1 cellular context compared by ENCODE assay signal in genomic region chr3:156822626-156823260, GRCh38. TPM values are rescaled to one million over a fixed set of nuclear protein-coding genes. Genes with fewer than 3 reads are reported as not detected.
"Had no signal": no experiment of that assay in that cellular context is flagged by ENCODE, and none has a peak within 500 bp of the region (broad histone marks: within the 10 kb centered on the region; RNA-seq: fewer than 3 reads in every experiment).

No MANE protein-coding gene starts in this region.

RNA-seq across cellular contexts. Expression of gene LEKR1, which starts 3.4 kb away (rescaled TPM):
- total RNA-seq: HT1080 had no signal
